ENCODE assay signal across 17 cellular contexts in the genomic region with DNA sequence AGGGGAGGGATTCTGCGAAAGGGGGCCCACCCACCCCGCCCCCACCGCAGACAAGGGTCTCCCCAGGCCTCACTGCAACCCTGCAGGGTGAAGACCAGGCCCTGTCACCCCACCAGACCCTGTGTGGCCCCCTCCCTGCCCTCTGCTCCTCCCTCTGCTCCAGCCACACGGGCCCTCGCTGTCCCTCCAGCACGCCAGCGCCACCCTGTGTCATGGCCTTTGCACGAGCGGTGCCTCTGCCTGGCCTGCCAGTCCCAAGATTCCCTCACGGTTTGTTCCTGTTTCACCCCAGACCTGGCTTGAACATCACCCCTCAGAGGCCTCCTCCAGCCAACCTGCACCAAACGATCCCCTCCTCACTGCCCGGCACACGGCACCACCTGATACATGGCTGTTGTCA. TPM values are rescaled to one million over a fixed set of nuclear protein-coding genes. Genes with fewer than 3 reads are reported as not detected.
DNase-seq lines count a peak whose midpoint lies in the region; TF ChIP-seq lines count a peak whose summit lies in the region.
"Had no signal": no experiment of that assay in that cellular context is flagged by ENCODE, and none has a peak within 500 bp of the region (broad histone marks: within the 10 kb centered on the region; RNA-seq: fewer than 3 reads in every experiment).

No MANE protein-coding gene starts in this region.

- TF ChIP-seq CTCF in DOHH2 (IDR thresholded peaks at IDR 0.05; ENCODE audit: low read depth, low read length, poor library complexity, severe bottlenecking) = peak; percentile 11
- no peak for TF ChIP-seq CTCF in HEK293 (tag by site-specific recombination; IDR thresholded peaks at IDR 0.05)
- no peak for TF ChIP-seq CTCF in coronary artery (IDR thresholded peaks at IDR 0.05)
- TF ChIP-seq CTCF in retinal pigment epithelial cell (conservative IDR thresholded peaks at IDR 0.05; ENCODE audit: low read depth, low read length) = peak; percentile 1

- no peaks in the 10 kb centered on the region for H3K79me2 ChIP-seq in DOHH2 (ENCODE audit: control insufficient read depth, low read length)

- H3K9me2 ChIP-seq in DOHH2 (replicated peaks; ENCODE audit: control insufficient read depth, low read length) = no peaks in the 10 kb centered on the region

- DNase-seq in coronary artery (ENCODE audit: low spot score) (no peak), retinal pigment epithelial cell (ENCODE audit: low read depth) (no peak), immature natural killer cell (no peak), dedifferentiated amniotic fluid mesenchymal stem cell (ENCODE audit: extremely low spot score) (no peak)
- no peak for DNase-seq in activated CD4-positive, alpha-beta T cell treated with anti-CD3 and anti-CD28 coated beads, Interleukin-2, amount 10 ng/mL, durations not matched to agents 24 days and 14 days
- DNase-seq: activated CD4-positive, alpha-beta T cell treated with anti-CD3 and anti-CD28 coated beads for 1 hour; activated CD8-positive, alpha-beta memory T cell treated with anti-CD3 and anti-CD28 coated beads, Interleukin-2, amount 50 U/mL, for 4 hours; effector memory CD4-positive, alpha-beta T cell; GDM1; GM23248; naive B cell; NCI-H446 treated with DMSO at 0.1 percent for 48 hours; psoas muscle; stimulated activated naive CD4-positive, alpha-beta T cell treated with Interleukin-2 at 50 U/mL for 16 hours had no signal

- CTCF ChIA-PET in HEK293 (lab: Yijun Ruan, JAX) = interaction anchor here (0.8 kb wide), 1 partner anchor 24 kb away, joined by 3 read pairs; no protein-coding TSS in a partner anchor

- no peaks in the 10 kb centered on the region for H3K27me3 Mint-ChIP-seq in activated CD4-positive, alpha-beta T cell treated with anti-CD3 and anti-CD28 coated beads, Interleukin-2, amount 10 ng/mL, durations not matched to agents 24 days and 14 days
- H3K27me3 Mint-ChIP-seq in immature natural killer cell (ENCODE audit: low read depth in 3 of 3) = peaks cover 2 to 3% (median 3%) of the 10 kb centered on the region in 3 donors
- H3K27me3 Mint-ChIP-seq: activated naive CD4-positive, alpha-beta T cell treated with anti-CD3 and anti-CD28 coated beads, Interleukin-2, amount 50 U/mL, for 24 hours had no signal

- no peaks in the 10 kb centered on the region for H3F3A ChIP-seq in DOHH2 (ENCODE audit: control insufficient read depth, insufficient read depth)

- H3K27ac Mint-ChIP-seq in activated CD4-positive, alpha-beta T cell treated with anti-CD3 and anti-CD28 coated beads, Interleukin-2, amount 10 ng/mL, durations not matched to agents 24 days and 14 days = no peak overlapping the region
- H3K27ac Mint-ChIP-seq in immature natural killer cell = peak overlapping the region in 3 of 6 donors; percentile 27 to 75 (median 68)
- H3K27ac Mint-ChIP-seq: activated naive CD4-positive, alpha-beta T cell treated with anti-CD3 and anti-CD28 coated beads, Interleukin-2, amount 50 U/mL, for 24 hours had no signal

- intact Hi-C loops in activated CD4-positive, alpha-beta T cell treated with anti-CD3 and anti-CD28 coated beads, Interleukin-2, amount 10 ng/mL, durations not matched to agents 24 days and 14 days (cut with micrococcal nuclease) = no loop called here

- peaks cover 10% of the 10 kb centered on the region for H4K20me1 ChIP-seq in DOHH2 (ENCODE audit: control insufficient read depth, insufficient read depth, low read depth, low read length)

- peaks cover 21% of the 10 kb centered on the region for H3K27me3 ChIP-seq in DOHH2 (ENCODE audit: control insufficient read depth, low read length)

- no peak overlapping the region for H3K4me3 Mint-ChIP-seq in activated CD4-positive, alpha-beta T cell treated with anti-CD3 and anti-CD28 coated beads, Interleukin-2, amount 10 ng/mL, durations not matched to agents 24 days and 14 days
- H3K4me3 Mint-ChIP-seq in immature natural killer cell = peak overlapping the region in 2 of 5 donors; percentile 24 to 25
- H3K4me3 Mint-ChIP-seq: activated naive CD4-positive, alpha-beta T cell treated with anti-CD3 and anti-CD28 coated beads, Interleukin-2, amount 50 U/mL, for 24 hours had no signal

- H3K9me3 ChIP-seq in DOHH2 (ENCODE audit: control insufficient read depth, insufficient read depth, low read length) = no peaks in the 10 kb centered on the region
- no peaks in the 10 kb centered on the region for H3K9me3 ChIP-seq in HEK293 (ENCODE audit: control insufficient read depth, insufficient read depth, low read depth, low read length)
- H3K9me3 ChIP-seq: psoas muscle had no signal

- H3K4me2 ChIP-seq in DOHH2 (ENCODE audit: low read length) = no peak overlapping the region

- H3K4me1 ChIP-seq in DOHH2 (ENCODE audit: control insufficient read depth, low read length) = peaks cover 15% of the 10 kb centered on the region
- no peaks in the 10 kb centered on the region for H3K4me1 ChIP-seq in HEK293 (ENCODE audit: control insufficient read depth, insufficient read depth, low read length)

- H3K36me3 ChIP-seq in DOHH2 (ENCODE audit: control insufficient read depth, low read length) (no peaks in the 10 kb centered on the region), HEK293 (ENCODE audit: control insufficient read depth in 2 of 2, insufficient read depth in 1 of 2, low read length in 2 of 2) (no peaks in the 10 kb centered on the region)

- H3K36me3 Mint-ChIP-seq in activated CD4-positive, alpha-beta T cell treated with anti-CD3 and anti-CD28 coated beads, Interleukin-2, amount 10 ng/mL, durations not matched to agents 24 days and 14 days (ENCODE audit: low read depth) = peaks cover 7% of the 10 kb centered on the region
- H3K36me3 Mint-ChIP-seq in immature natural killer cell = peaks cover 0 to 4% (median 0%) of the 10 kb centered on the region in 3 donors

- H3K4me3 ChIP-seq in DOHH2 (ENCODE audit: low read length) = no peak overlapping the region
- H3K4me3 ChIP-seq in HEK293 (ENCODE audit: low read depth, low read length) = no peak overlapping the region
- H3K4me3 ChIP-seq in coronary artery = no peak overlapping the region
- H3K4me3 ChIP-seq in retinal pigment epithelial cell (ENCODE audit: low read length) = no peak overlapping the region
- H3K4me3 ChIP-seq: GM23248, psoas muscle had no signal

- POLR2A ChIA-PET in HEK293 (lab: Yijun Ruan, JAX) = interaction anchor here (0.6 kb wide), 1 partner anchor 24 kb away, joined by 5 read pairs; no protein-coding TSS in a partner anchor

- H3K27ac ChIP-seq in DOHH2 (ENCODE audit: low read depth, low read length) (no peak overlapping the region), HEK293 (ENCODE audit: extremely low read depth, low read depth, low read length) (no peak overlapping the region), coronary artery (peak overlapping the region; percentile 95 to 99)
- H3K27ac ChIP-seq: GM23248 had no signal

- peaks cover 7% of the 10 kb centered on the region for H3K4me1 Mint-ChIP-seq in activated CD4-positive, alpha-beta T cell treated with anti-CD3 and anti-CD28 coated beads, Interleukin-2, amount 10 ng/mL, durations not matched to agents 24 days and 14 days
- H3K4me1 Mint-ChIP-seq in immature natural killer cell = peaks cover 40 to 54% of the 10 kb centered on the region in 2 donors

- no peaks in the 10 kb centered on the region for H3K9me3 Mint-ChIP-seq in activated CD4-positive, alpha-beta T cell treated with anti-CD3 and anti-CD28 coated beads, Interleukin-2, amount 10 ng/mL, durations not matched to agents 24 days and 14 days
- no peaks in the 10 kb centered on the region for H3K9me3 Mint-ChIP-seq in immature natural killer cell
- H3K9me3 Mint-ChIP-seq: activated naive CD4-positive, alpha-beta T cell treated with anti-CD3 and anti-CD28 coated beads, Interleukin-2, amount 50 U/mL, for 24 hours; naive B cell had no signal

TF ChIP-seq in HEK293, 187 proteins besides CTCF, POLR2A, EP300 and RAD21:
- TF ChIP-seq, protein P1, sequence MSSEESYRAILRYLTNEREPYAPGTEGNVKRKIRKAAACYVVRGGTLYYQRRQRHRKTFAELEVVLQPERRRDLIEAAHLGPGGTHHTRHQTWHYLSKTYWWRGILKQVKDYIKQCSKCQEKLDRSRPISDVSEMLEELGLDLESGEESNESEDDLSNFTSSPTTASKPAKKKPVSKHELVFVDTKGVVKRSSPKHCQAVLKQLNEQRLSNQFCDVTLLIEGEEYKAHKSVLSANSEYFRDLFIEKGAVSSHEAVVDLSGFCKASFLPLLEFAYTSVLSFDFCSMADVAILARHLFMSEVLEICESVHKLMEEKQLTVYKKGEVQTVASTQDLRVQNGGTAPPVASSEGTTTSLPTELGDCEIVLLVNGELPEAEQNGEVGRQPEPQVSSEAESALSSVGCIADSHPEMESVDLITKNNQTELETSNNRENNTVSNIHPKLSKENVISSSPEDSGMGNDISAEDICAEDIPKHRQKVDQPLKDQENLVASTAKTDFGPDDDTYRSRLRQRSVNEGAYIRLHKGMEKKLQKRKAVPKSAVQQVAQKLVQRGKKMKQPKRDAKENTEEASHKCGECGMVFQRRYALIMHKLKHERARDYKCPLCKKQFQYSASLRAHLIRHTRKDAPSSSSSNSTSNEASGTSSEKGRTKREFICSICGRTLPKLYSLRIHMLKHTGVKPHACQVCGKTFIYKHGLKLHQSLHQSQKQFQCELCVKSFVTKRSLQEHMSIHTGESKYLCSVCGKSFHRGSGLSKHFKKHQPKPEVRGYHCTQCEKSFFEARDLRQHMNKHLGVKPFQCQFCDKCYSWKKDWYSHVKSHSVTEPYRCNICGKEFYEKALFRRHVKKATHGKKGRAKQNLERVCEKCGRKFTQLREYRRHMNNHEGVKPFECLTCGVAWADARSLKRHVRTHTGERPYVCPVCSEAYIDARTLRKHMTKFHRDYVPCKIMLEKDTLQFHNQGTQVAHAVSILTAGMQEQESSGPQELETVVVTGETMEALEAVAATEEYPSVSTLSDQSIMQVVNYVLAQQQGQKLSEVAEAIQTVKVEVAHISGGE (tag by site-specific recombination; conservative IDR thresholded peaks at IDR 0.05; ENCODE audit: low read depth) = no peak
- peak; percentile 28; the same call in 1 of the 2 replicates for TF ChIP-seq ZNF623 (tag by site-specific recombination; IDR thresholded peaks at IDR 0.05)
TF ChIP-seq in HEK293: peak in this region for 1.

RNA-seq across cellular contexts. Expression of a gene that starts 27.3 kb away (rescaled TPM):
- total RNA-seq in activated CD4-positive, alpha-beta T cell treated with anti-CD3 and anti-CD28 coated beads, Interleukin-2, amount 10 ng/mL, durations not matched to agents 24 days and 14 days = 21.4 and 22.5 TPM in 2 replicates
- polyA plus RNA-seq in immature natural killer cell = 10 to 100 TPM in 1 of 3 donors, 1 to 10 TPM in 1, not detected in 1; 4.3 to 25.7 TPM

RNA-seq across cellular contexts. Expression of a gene that starts 35.2 kb away (rescaled TPM):
- 0.09 TPM in 1 of 2 replicates, not detected in the other for total RNA-seq in activated CD4-positive, alpha-beta T cell treated with anti-CD3 and anti-CD28 coated beads, Interleukin-2, amount 10 ng/mL, durations not matched to agents 24 days and 14 days
- under 1 TPM in 1 of 3 donors, not detected in 2; 0.34 TPM for polyA plus RNA-seq in immature natural killer cell
- total RNA-seq: GM23248 had no signal
- polyA plus RNA-seq: GM23248 had no signal

RNA-seq across cellular contexts. Expression of a gene that starts 46.4 kb away (rescaled TPM):
- total RNA-seq in activated CD4-positive, alpha-beta T cell treated with anti-CD3 and anti-CD28 coated beads, Interleukin-2, amount 10 ng/mL, durations not matched to agents 24 days and 14 days = 37.4 and 39.6 TPM in 2 replicates
- polyA plus RNA-seq in immature natural killer cell = 10 to 100 TPM in 1 of 3 donors, 1 to 10 TPM in 2; 1.4 to 18.0 (median 5.6) TPM

Comparison
In these comparisons a context has a peak if more than half of its experiments do, and no peak if none do; other contexts are left out.
1. H3K27ac ChIP-seq: peak in coronary artery (2 of 2); none in DOHH2 (single experiment) and HEK293 (single experiment).
2. CTCF ChIP-seq: peak in DOHH2 (single experiment) and retinal pigment epithelial cell (single experiment); none in HEK293 (single experiment) and coronary artery (single experiment).